In genomic region chr20:3311623-3312022, GRCh38 we compare ENCODE assay signal across 22 cellular contexts.
DNase-seq lines count a peak whose midpoint lies in the region; ATAC-seq, FAIRE-seq and TF ChIP-seq lines count a peak whose summit lies in the region.
"Had no signal": no experiment of that assay in that cellular context is flagged by ENCODE, and none has a peak within 500 bp of the region (broad histone marks: within the 10 kb centered on the region; RNA-seq: fewer than 3 reads in every experiment).

No MANE protein-coding gene starts in this region.

- H3K9me3 Mint-ChIP-seq in endothelial cell (ENCODE audit: unreplicated experiment), result no peaks in the 10 kb centered on the region
- H3K9me3 Mint-ChIP-seq in endodermal cell, result no peaks in the 10 kb centered on the region
- H3K9me3 Mint-ChIP-seq: CD4-positive, alpha-beta memory T cell; IgD-negative memory B cell had no signal

- H3K27me3 ChIP-seq in left ventricle myocardium inferior (ENCODE audit: low read depth) (no peaks in the 10 kb centered on the region), right atrium auricular region (no peaks in the 10 kb centered on the region), gastrocnemius medialis (no peaks in the 10 kb centered on the region), endodermal cell (ENCODE audit: control insufficient read depth, insufficient read depth, low read length, poor library complexity, severe bottlenecking) (no peaks in the 10 kb centered on the region)

- H3K4me1 Mint-ChIP-seq in endothelial cell (ENCODE audit: unreplicated experiment) (peaks cover 15% of the 10 kb centered on the region), endodermal cell (no peaks in the 10 kb centered on the region)
- H3K4me1 Mint-ChIP-seq: CD4-positive, alpha-beta memory T cell; IgD-negative memory B cell had no signal

- H3K27ac Mint-ChIP-seq in endothelial cell (ENCODE audit: unreplicated experiment), result peak overlapping the region; percentile 58
- no peak overlapping the region for H3K27ac Mint-ChIP-seq in endodermal cell

- H3K27ac ChIP-seq in left ventricle myocardium inferior (replicated peaks), result peak overlapping the region; percentile 71
- H3K27ac ChIP-seq in right atrium auricular region, result no peak overlapping the region
- peak overlapping the region; percentile 77 to 95 (median 92) for H3K27ac ChIP-seq in gastrocnemius medialis
- H3K27ac ChIP-seq in endodermal cell (ENCODE audit: low read depth, low read length), result no peak overlapping the region

- 88 to 100% methylated on average over 2 of the region's 2 CpGs for WGBS in endodermal cell (ENCODE audit: insufficient coverage in 1 of 2, insufficient read length in 1 of 2), 2 experiments

- FAIRE-seq in H54 (lab: Jason Lieb, UNC), result no peak
- FAIRE-seq: A204.1, GM12878 had no signal

- H3K4me3 ChIP-seq in left ventricle myocardium inferior, result no peak overlapping the region
- H3K4me3 ChIP-seq in right atrium auricular region, result no peak overlapping the region
- no peak overlapping the region for H3K4me3 ChIP-seq in gastrocnemius medialis
- no peak overlapping the region for H3K4me3 ChIP-seq in endodermal cell (ENCODE audit: low read length)
- H3K4me3 ChIP-seq: GM12878, GM23248 had no signal

- H3K9me3 ChIP-seq in left ventricle myocardium inferior (replicated peaks) (no peaks in the 10 kb centered on the region), right atrium auricular region (no peaks in the 10 kb centered on the region), gastrocnemius medialis (no peaks in the 10 kb centered on the region), endodermal cell (ENCODE audit: control insufficient read depth, low read length) (no peaks in the 10 kb centered on the region)

- DNase-seq in left ventricle myocardium inferior (peak; percentile 20), right atrium auricular region (ENCODE audit: low spot score) (no peak), endothelial cell (ENCODE audit: low spot score) (no peak), gastrocnemius medialis (peak; percentile 44 to 71), endodermal cell (no peak), GDM1 (lab: John Stamatoyannopoulos, UW) (no peak), H54 (ENCODE audit: insufficient read length, low spot score) (no peak)
- DNase-seq: Calu3; CD4-positive, alpha-beta memory T cell; GM23248; HCEC 1CT; MM.1S; NCI-H1092 treated with DMSO at 0.1 percent for 48 hours; NCI-H2081; NCI-H2171 treated with DMSO at 0.1 percent for 48 hours; NCI-H446; NCI-H526 treated with DMSO at 0.1 percent for 48 hours; SHP77 had no signal

- H3K27me3 Mint-ChIP-seq in endothelial cell (ENCODE audit: unreplicated experiment) (peaks cover 1% of the 10 kb centered on the region), endodermal cell (ENCODE audit: insufficient read depth) (no peaks in the 10 kb centered on the region)
- H3K27me3 Mint-ChIP-seq: CD4-positive, alpha-beta memory T cell; IgD-negative memory B cell had no signal

- peaks cover 62% of the 10 kb centered on the region for H3K4me1 ChIP-seq in left ventricle myocardium inferior
- peaks cover 0 to 36% of the 10 kb centered on the region in 2 donors for H3K4me1 ChIP-seq in right atrium auricular region
- peaks cover 67 to 85% of the 10 kb centered on the region in 2 donors for H3K4me1 ChIP-seq in gastrocnemius medialis
- H3K4me1 ChIP-seq in endodermal cell (ENCODE audit: control insufficient read depth, insufficient read depth, low read length), result no peaks in the 10 kb centered on the region

- TF ChIP-seq CTCF in left ventricle myocardium inferior (IDR thresholded peaks at IDR 0.05; ENCODE audit: borderline replicate concordance) (no peak), right atrium auricular region (IDR thresholded peaks at IDR 0.05) (no peak), endothelial cell (IDR thresholded peaks at IDR 0.05; ENCODE audit: unreplicated experiment) (no peak), gastrocnemius medialis (IDR thresholded peaks at IDR 0.05 in 4 of 5, conservative IDR thresholded peaks at IDR 0.05 in 1 of 5) (no peak), endodermal cell (conservative IDR thresholded peaks at IDR 0.05) (no peak)

- peak; percentile 32 to 36 for ATAC-seq in gastrocnemius medialis
- ATAC-seq: GM12878, Panc1 had no signal

- in situ Hi-C loops in gastrocnemius medialis (cut with MboI; ENCODE audit: low sequenced_read_pairs in 4 of 4), result loop anchor here in 2 of 4 donors (5.0 to 25.0 kb wide), 4 partner anchors 94 to 257 kb away; partner anchors contain the start of gene OXT (in 1 of the 2)

- H3K4me3 Mint-ChIP-seq in endothelial cell (ENCODE audit: unreplicated experiment) (no peak overlapping the region), endodermal cell (no peak overlapping the region)
- H3K4me3 Mint-ChIP-seq: CD4-positive, alpha-beta memory T cell; IgD-negative memory B cell had no signal

- TF ChIP-seq POLR2A in gastrocnemius medialis (IDR thresholded peaks at IDR 0.05) (peak in 1 of 2 donors; percentile 10), H54 (IDR thresholded peaks at IDR 0.05; ENCODE audit: low read depth, low read length) (no peak)

- intact Hi-C loops in left ventricle myocardium inferior (cut with micrococcal nuclease), result no loop called here
- intact Hi-C loops in gastrocnemius medialis (cut with DNase I; ENCODE audit: low total_unique reads), result no loop called here

- H3K36me3 Mint-ChIP-seq in endothelial cell (ENCODE audit: low read depth, unreplicated experiment), result peaks cover 18% of the 10 kb centered on the region
- peaks cover 64% of the 10 kb centered on the region for H3K36me3 Mint-ChIP-seq in endodermal cell (ENCODE audit: low read depth)

- no peak overlapping the region for H3K9ac ChIP-seq in endodermal cell (ENCODE audit: extremely low read depth, low read length, poor library complexity, severe bottlenecking)

- H3K36me3 ChIP-seq in left ventricle myocardium inferior (peaks cover 57% of the 10 kb centered on the region), right atrium auricular region (peaks cover 35% of the 10 kb centered on the region), gastrocnemius medialis (no peaks in the 10 kb centered on the region), endodermal cell (ENCODE audit: control insufficient read depth, insufficient read depth, low read length) (peaks cover 64% of the 10 kb centered on the region)

Comparison
In these comparisons a context has a peak if more than half of its experiments do, and no peak if none do; other contexts are left out.
1. DNase-seq: peak in left ventricle myocardium inferior (single experiment) and gastrocnemius medialis (2 of 2); none in right atrium auricular region (single experiment), endothelial cell (single experiment), endodermal cell (single experiment), GDM1 (single experiment) and H54 (single experiment).
2. H3K27ac ChIP-seq: peak in left ventricle myocardium inferior (single experiment) and gastrocnemius medialis (4 of 4); none in right atrium auricular region (0 of 2) and endodermal cell (single experiment).